Comparison of ENCODE assay signal across 1 cellular context in the genomic region with DNA sequence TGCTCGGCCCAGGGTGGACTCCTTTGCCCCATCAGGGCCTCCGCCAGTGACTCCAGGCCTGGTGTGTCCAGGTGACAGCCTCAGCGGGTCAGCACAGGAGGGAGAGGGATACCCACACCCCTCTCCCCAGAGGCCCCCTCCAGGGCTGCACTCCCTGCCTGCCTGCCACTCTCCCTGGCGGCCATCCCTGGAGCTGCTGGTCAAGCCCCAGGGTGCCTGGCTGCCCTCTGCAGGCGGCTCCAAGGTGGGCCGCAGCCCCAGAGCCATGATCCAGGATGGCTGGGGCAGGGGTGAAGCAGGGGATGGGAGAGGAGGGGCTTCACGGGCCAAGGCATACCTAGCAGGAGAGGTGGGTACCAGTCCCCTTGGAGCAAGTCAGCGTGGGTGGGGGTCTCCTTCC.
TF ChIP-seq lines count a peak whose summit lies in the region.

No MANE protein-coding gene starts in this region.

TF ChIP-seq in H1, 55 proteins besides CTCF, POLR2A, EP300 and RAD21:
- TF ChIP-seq JUND (IDR thresholded peaks at IDR 0.05; ENCODE audit: low read length) (no peak), EZH2 (IDR thresholded peaks at IDR 0.05; ENCODE audit: low read depth, low read length, severe bottlenecking) (no peak), SP4 (IDR thresholded peaks at IDR 0.05; ENCODE audit: low read length) (no peak), HDAC2 (IDR thresholded peaks at IDR 0.05; ENCODE audit: borderline replicate concordance in 1 of 2, low read depth in 2 of 2, low read length in 2 of 2) (no peak), CBX8 (IDR thresholded peaks at IDR 0.05; ENCODE audit: borderline replicate concordance, low read depth, low read length) (no peak), ASH2L (IDR thresholded peaks at IDR 0.05; ENCODE audit: low read length) (no peak), ZNF274 (IDR thresholded peaks at IDR 0.05; ENCODE audit: borderline replicate concordance, extremely low read depth, low read length) (no peak), MAFK (IDR thresholded peaks at IDR 0.05; ENCODE audit: low read depth, low read length) (no peak), POLR2AphosphoS5 (IDR thresholded peaks at IDR 0.05; ENCODE audit: low read depth, low read length) (no peak), EGR1 (IDR thresholded peaks at IDR 0.05; ENCODE audit: borderline replicate concordance, low read depth, low read length) (no peak), BCL11A (IDR thresholded peaks at IDR 0.05; ENCODE audit: low read depth in 2 of 2, low read length in 2 of 2) (no peak), RFX5 (IDR thresholded peaks at IDR 0.05; ENCODE audit: borderline replicate concordance, low read depth, low read length) (no peak), ATF3 (IDR thresholded peaks at IDR 0.05; ENCODE audit: insufficient read depth, low read depth, low read length) (no peak), RBBP5 (IDR thresholded peaks at IDR 0.05; ENCODE audit: borderline replicate concordance, low read depth, low read length) (no peak), NANOG (IDR thresholded peaks at IDR 0.05; ENCODE audit: insufficient read depth, low read depth, low read length, poor library complexity, severe bottlenecking) (no peak), SP1 (IDR thresholded peaks at IDR 0.05; ENCODE audit: low read depth, low read length) (no peak), CBX5 (IDR thresholded peaks at IDR 0.05; ENCODE audit: low read depth, low read length) (no peak)
- TF ChIP-seq, protein P1, sequence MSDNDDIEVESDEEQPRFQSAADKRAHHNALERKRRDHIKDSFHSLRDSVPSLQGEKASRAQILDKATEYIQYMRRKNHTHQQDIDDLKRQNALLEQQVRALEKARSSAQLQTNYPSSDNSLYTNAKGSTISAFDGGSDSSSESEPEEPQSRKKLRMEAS (IDR thresholded peaks at IDR 0.05): no peak
